ENCODE assay signal across 19 cellular contexts in genomic region chr7:137619181-137619580, GRCh38.
DNase-seq lines count a peak whose midpoint lies in the region; ATAC-seq, FAIRE-seq and TF ChIP-seq lines count a peak whose summit lies in the region.
"Had no signal": no experiment of that assay in that cellular context is flagged by ENCODE, and none has a peak within 500 bp of the region (broad histone marks: within the 10 kb centered on the region; RNA-seq: fewer than 3 reads in every experiment).

No MANE protein-coding gene starts in this region.

- POLR2A ChIA-PET in H1 (lab: Charles Lee; ENCODE audit: partially characterized antibody): no interaction called here
- POLR2A ChIA-PET in naive thymus-derived CD4-positive, alpha-beta T cell (lab: Charles Lee): no interaction called here

- H3K4ac ChIP-seq in H1 (replicated peaks; ENCODE audit: insufficient read length, low read depth, low read length): no peak overlapping the region

- no peaks in the 10 kb centered on the region for H3K23me2 ChIP-seq in H1 (ENCODE audit: low read depth, low read length)

- no peak overlapping the region for H2AK5ac ChIP-seq in H1 (ENCODE audit: low read depth, low read length)

- no peak overlapping the region for H3K18ac ChIP-seq in H1 (ENCODE audit: extremely low read depth, low read length)

- H3K14ac ChIP-seq in H1 (ENCODE audit: insufficient read length): no peak overlapping the region

- H2BK12ac ChIP-seq in H1 (ENCODE audit: low read depth, low read length): no peak overlapping the region

- H3K36me3 ChIP-seq in H1 (ENCODE audit: control insufficient read depth in 2 of 4, insufficient read depth in 4 of 4, low read length in 3 of 4): no peaks in the 10 kb centered on the region
- H3K36me3 ChIP-seq in naive thymus-derived CD4-positive, alpha-beta T cell (ENCODE audit: control insufficient read depth in 2 of 3, insufficient read depth in 3 of 3, low read length in 3 of 3): no peaks in the 10 kb centered on the region
- H3K36me3 ChIP-seq: BLaER1 had no signal

- in situ Hi-C loops in Caki2 (cut with HindIII; ENCODE audit: low pct_unique_long_range_greater_than_20kb, low sequenced_read_pairs): no loop called here

- H3K23ac ChIP-seq in H1 (ENCODE audit: insufficient read length): no peak overlapping the region

- no peak overlapping the region for H2BK5ac ChIP-seq in H1 (ENCODE audit: low read depth, low read length)

- H3K79me1 ChIP-seq in H1 (ENCODE audit: low read depth, low read length): no peaks in the 10 kb centered on the region

- no peak for TF ChIP-seq EP300 in H1 (IDR thresholded peaks at IDR 0.05; ENCODE audit: borderline replicate concordance in 1 of 2, low read depth in 2 of 2, low read length in 2 of 2)

- no peak overlapping the region for H4K8ac ChIP-seq in H1 (ENCODE audit: extremely low read depth, insufficient read depth, low read length)

- no peak overlapping the region for H4K91ac ChIP-seq in H1 (replicated peaks; ENCODE audit: insufficient read length, low read length)

- 94% methylated on average over 1 of the region's 1 CpG; no CpG with 5 or more reads in 1 of the 2 experiments for WGBS in H1 (ENCODE audit: extremely low coverage in 1 of 2, insufficient coverage in 1 of 2, insufficient read length in 1 of 2, insufficient replicate concordance in 2 of 2, low coverage in 1 of 2, low lambda C conversion rate in 2 of 2, missing lambda C conversion rate in 1 of 2), 2 experiments

- DNase-seq in Caki2 (ENCODE audit: low read depth) (peak; percentile 6), LHCN-M2 (ENCODE audit: low read depth) (peak; percentile 13), H1 (ENCODE audit: low read depth in 1 of 2, low spot score in 2 of 2) (no peak), kidney tubule cell (ENCODE audit: low spot score) (peak; percentile 92), occipital lobe (lab: John Stamatoyannopoulos, UW) (no peak)
- DNase-seq in effector CD4-positive, alpha-beta T cell: no peak
- DNase-seq in activated CD4-positive, alpha-beta T cell treated with anti-CD3 and anti-CD28 coated beads for 1 hour: no peak
- no peak for DNase-seq in naive thymus-derived CD4-positive, alpha-beta T cell
- DNase-seq: AML-193; Caco-2; CD8-positive, alpha-beta memory T cell; DMS53; GF-D8; HCEC 1CT; HFFc6 had no signal

- H2BK20ac ChIP-seq in H1 (ENCODE audit: low read length): no peak overlapping the region

- no peak overlapping the region for H4K5ac ChIP-seq in H1 (ENCODE audit: insufficient read length, low read depth, low read length)

- no peak overlapping the region for H3K9ac ChIP-seq in H1 (replicated peaks in 1 of 4; ENCODE audit: extremely low read depth in 1 of 4, low read depth in 3 of 4, low read length in 3 of 4)
- H3K9ac ChIP-seq: BLaER1 had no signal

- TF ChIP-seq CTCF in H1 (IDR thresholded peaks at IDR 0.05; ENCODE audit: control extremely low read depth in 1 of 3, insufficient read depth in 1 of 3, low read depth in 1 of 3, low read length in 3 of 3): no peak

- no peak overlapping the region for H2BK120ac ChIP-seq in H1 (replicated peaks; ENCODE audit: low read depth, low read length)

- no peak for TF ChIP-seq POLR2A in H1 (IDR thresholded peaks at IDR 0.05; ENCODE audit: control extremely low read depth in 1 of 2, low read depth in 2 of 2, low read length in 2 of 2)

- H3K4me3 Mint-ChIP-seq in naive thymus-derived CD4-positive, alpha-beta T cell: no peak overlapping the region
- H3K4me3 Mint-ChIP-seq: CD8-positive, alpha-beta memory T cell; HFFc6 had no signal

- no peak overlapping the region for H3K4me3 ChIP-seq in H1 (ENCODE audit: extremely low read depth in 1 of 4, insufficient read depth in 2 of 4, low read depth in 3 of 4, low read length in 4 of 4)
- no peak overlapping the region for H3K4me3 ChIP-seq in naive thymus-derived CD4-positive, alpha-beta T cell (ENCODE audit: low read length)
- H3K4me3 ChIP-seq: BLaER1 had no signal

- peaks cover 0 to 22% (median 12%) of the 10 kb centered on the region in 5 donors for H3K27me3 Mint-ChIP-seq in naive thymus-derived CD4-positive, alpha-beta T cell

- no peaks in the 10 kb centered on the region for H3K4me1 Mint-ChIP-seq in naive thymus-derived CD4-positive, alpha-beta T cell
- H3K4me1 Mint-ChIP-seq: CD8-positive, alpha-beta memory T cell had no signal

- no peak overlapping the region for H3K4me2 ChIP-seq in H1 (ENCODE audit: insufficient read depth in 1 of 2, low read depth in 2 of 2, low read length in 2 of 2)
- H3K4me2 ChIP-seq: BLaER1 had no signal

- H3K9me3 Mint-ChIP-seq in naive thymus-derived CD4-positive, alpha-beta T cell: no peaks in the 10 kb centered on the region
- H3K9me3 Mint-ChIP-seq: CD8-positive, alpha-beta memory T cell; HFFc6 had no signal

- peak; percentile 32 for FAIRE-seq in H1 (lab: Jason Lieb, UNC)
- FAIRE-seq: GM19239 had no signal

- CTCF ChIA-PET in H1 (lab: Charles Lee; ENCODE audit: partially characterized antibody): no interaction called here
- CTCF ChIA-PET in naive thymus-derived CD4-positive, alpha-beta T cell (lab: Charles Lee): no interaction called here

- no peak overlapping the region for H3K56ac ChIP-seq in H1 (replicated peaks; ENCODE audit: insufficient read length, low read depth, low read length)

- H3K4me1 ChIP-seq in H1 (replicated peaks in 1 of 4; ENCODE audit: control insufficient read depth in 3 of 4, insufficient read depth in 4 of 4, low read length in 3 of 4): peaks cover 0 to 2% (median 0%) of the 10 kb centered on the region in 4 experiments; a peak in 2 of 7 replicates
- no peaks in the 10 kb centered on the region for H3K4me1 ChIP-seq in naive thymus-derived CD4-positive, alpha-beta T cell (ENCODE audit: control insufficient read depth in 2 of 2, insufficient read depth in 2 of 2, low read length in 2 of 2)
- H3K4me1 ChIP-seq: BLaER1, Caco-2 had no signal

- no peak for TF ChIP-seq RAD21 in H1 (IDR thresholded peaks at IDR 0.05 in 1 of 2, conservative IDR thresholded peaks at IDR 0.05 in 1 of 2; ENCODE audit: low read depth in 2 of 2, low read length in 2 of 2)

- no peaks in the 10 kb centered on the region for H3K36me3 Mint-ChIP-seq in naive thymus-derived CD4-positive, alpha-beta T cell
- H3K36me3 Mint-ChIP-seq: CD8-positive, alpha-beta memory T cell had no signal

- H2BK15ac ChIP-seq in H1 (ENCODE audit: low read length): no peak overlapping the region

- H3K9me3 ChIP-seq in H1 (ENCODE audit: insufficient read depth in 2 of 2, low read depth in 1 of 2, low read length in 1 of 2): no peaks in the 10 kb centered on the region
- H3K9me3 ChIP-seq in naive thymus-derived CD4-positive, alpha-beta T cell (ENCODE audit: control insufficient read depth in 2 of 3, low read length in 3 of 3): no peaks in the 10 kb centered on the region
- H3K9me3 ChIP-seq: BLaER1, Caco-2 had no signal

- H4K20me1 ChIP-seq in H1 (replicated peaks in 1 of 2; ENCODE audit: control insufficient read depth in 1 of 2, insufficient read depth in 2 of 2, low read length in 2 of 2): no peaks in the 10 kb centered on the region
- H4K20me1 ChIP-seq: BLaER1 had no signal

- no peaks in the 10 kb centered on the region for H3K27me3 ChIP-seq in H1 (replicated peaks in 1 of 4; ENCODE audit: control insufficient read depth in 3 of 4, extremely low read depth in 1 of 4, insufficient read depth in 3 of 4, low read length in 3 of 4)
- H3K27me3 ChIP-seq in naive thymus-derived CD4-positive, alpha-beta T cell (ENCODE audit: control insufficient read depth in 2 of 2, insufficient read depth in 2 of 2, low read length in 2 of 2): no peaks in the 10 kb centered on the region
- H3K27me3 ChIP-seq: BLaER1 had no signal

- H3K79me2 ChIP-seq in H1 (ENCODE audit: control insufficient read depth in 1 of 2, insufficient read depth in 2 of 2, low read length in 2 of 2): no peaks in the 10 kb centered on the region

- no peak for ATAC-seq in naive thymus-derived CD4-positive, alpha-beta T cell

- intact Hi-C loops in naive thymus-derived CD4-positive, alpha-beta T cell (cut with micrococcal nuclease): no loop called here

- no peak overlapping the region for H3K27ac Mint-ChIP-seq in naive thymus-derived CD4-positive, alpha-beta T cell
- H3K27ac Mint-ChIP-seq: CD8-positive, alpha-beta memory T cell; HFFc6 had no signal

- H2AFZ ChIP-seq in H1 (ENCODE audit: low read length): no peak overlapping the region

- no peak overlapping the region for H3K27ac ChIP-seq in H1 (ENCODE audit: low read depth, low read length)
- H3K27ac ChIP-seq in naive thymus-derived CD4-positive, alpha-beta T cell (ENCODE audit: low read depth, low read length): no peak overlapping the region
- H3K27ac ChIP-seq: 22Rv1, BLaER1, HL-60 had no signal

TF ChIP-seq in H1, 55 proteins besides CTCF, POLR2A, EP300 and RAD21:
- TF ChIP-seq KDM5A (IDR thresholded peaks at IDR 0.05; ENCODE audit: low read length) (no peak), CEBPB (IDR thresholded peaks at IDR 0.05; ENCODE audit: low read depth, low read length) (no peak), CHD1 (IDR thresholded peaks at IDR 0.05; ENCODE audit: low read depth, low read length) (no peak), GABPA (IDR thresholded peaks at IDR 0.05; ENCODE audit: borderline replicate concordance, insufficient read depth, low read length) (no peak), PHF8 (conservative IDR thresholded peaks at IDR 0.05; ENCODE audit: low read depth, low read length) (no peak), RFX5 (IDR thresholded peaks at IDR 0.05; ENCODE audit: borderline replicate concordance, low read depth, low read length) (no peak), KDM1A (IDR thresholded peaks at IDR 0.05; ENCODE audit: borderline replicate concordance, low read length) (no peak), SP1 (IDR thresholded peaks at IDR 0.05; ENCODE audit: low read depth, low read length) (no peak), ASH2L (IDR thresholded peaks at IDR 0.05; ENCODE audit: low read length) (no peak), TCF12 (IDR thresholded peaks at IDR 0.05; ENCODE audit: low read depth, low read length) (no peak)

Comparison
In these comparisons a context has a peak if more than half of its experiments do, and no peak if none do; other contexts are left out.
1. DNase-seq: peak in Caki2 (single experiment), LHCN-M2 (single experiment) and kidney tubule cell (single experiment); none in H1 (0 of 2), effector CD4-positive, alpha-beta T cell (single experiment), activated CD4-positive, alpha-beta T cell treated with anti-CD3 and anti-CD28 coated beads for 1 hour (single experiment), naive thymus-derived CD4-positive, alpha-beta T cell (0 of 9) and occipital lobe (single experiment).